ENCODE assay signal across 19 cellular contexts in the genomic region with DNA sequence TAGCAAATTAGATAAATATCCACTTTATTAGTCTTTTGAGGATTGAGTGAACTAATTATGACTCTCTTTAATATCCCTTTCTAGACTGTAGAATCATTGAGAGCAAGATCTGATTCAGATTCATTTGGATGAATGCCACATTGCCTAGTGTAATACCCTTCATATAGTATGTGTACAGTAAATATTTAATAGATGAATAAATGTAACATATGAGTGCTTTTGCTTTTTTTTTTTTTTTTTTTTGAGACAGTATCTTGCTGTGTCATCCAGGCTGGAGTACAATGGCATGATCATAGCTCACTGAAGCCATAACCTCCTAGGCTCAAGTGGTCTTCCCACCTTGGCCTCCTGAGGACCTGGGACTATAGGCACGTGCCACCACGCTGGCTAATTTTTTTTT. TPM values are rescaled to one million over a fixed set of nuclear protein-coding genes. Genes with fewer than 3 reads are reported as not detected.
DNase-seq lines count a peak whose midpoint lies in the region; ATAC-seq and TF ChIP-seq lines count a peak whose summit lies in the region.
"Had no signal": no experiment of that assay in that cellular context is flagged by ENCODE, and none has a peak within 500 bp of the region (broad histone marks: within the 10 kb centered on the region; RNA-seq: fewer than 3 reads in every experiment).

No MANE protein-coding gene starts in this region.

- H3K36me3 ChIP-seq in Panc1 (ENCODE audit: control insufficient read depth, insufficient read depth, low read length): no peaks in the 10 kb centered on the region
- peaks cover 0 to 5% of the 10 kb centered on the region in 2 donors for H3K36me3 ChIP-seq in gastrocnemius medialis
- no peaks in the 10 kb centered on the region for H3K36me3 ChIP-seq in neural progenitor cell

- H3K9ac ChIP-seq in neural progenitor cell: no peak overlapping the region

- CTCF ChIA-PET in activated CD8-positive, alpha-beta T cell treated with anti-CD3 and anti-CD28 coated beads, Interleukin-2, amount 10 ng/mL, durations not matched to agents 7 days and 5 days (lab: Charles Lee): interaction anchor here (1.1 to 1.2 kb wide), 2 partner anchors 35 to 109 kb away, joined by 3 read pairs; partner anchors contain the start of gene COMTD1
- CTCF ChIA-PET in activated CD8-positive, alpha-beta T cell treated with anti-CD3 and anti-CD28 coated beads for 36 hours (lab: Charles Lee): no interaction called here
- CTCF ChIA-PET in Panc1 (lab: Charles Lee): no interaction called here

- H3K79me2 ChIP-seq in neural progenitor cell (ENCODE audit: low read depth): peaks cover 75% of the 10 kb centered on the region

- DNase-seq in activated CD8-positive, alpha-beta T cell treated with anti-CD3 and anti-CD28 coated beads, Interleukin-2, amount 10 ng/mL, durations not matched to agents 7 days and 5 days: no peak
- no peak for DNase-seq in activated CD8-positive, alpha-beta T cell treated with anti-CD3 and anti-CD28 coated beads for 36 hours
- DNase-seq in Panc1 (ENCODE audit: low read depth, low spot score) (no peak), endothelial cell (ENCODE audit: low spot score) (no peak), gastrocnemius medialis (no peak), neural progenitor cell (ENCODE audit: low spot score) (no peak), COLO668 (lab: John Stamatoyannopoulos, UW; ENCODE audit: unreplicated experiment) (no peak), omental fat pad (ENCODE audit: low spot score) (no peak)
- DNase-seq: 8988T; activated naive CD4-positive, alpha-beta T cell; left cardiac atrium; NCI-H1417 treated with DMSO at 0.1 percent for 48 hours; NCI-H526; Right ventricle myocardium superior; stimulated activated CD4-positive, alpha-beta T cell treated with anti-CD3 and anti-CD28 coated beads, Interleukin-2, amount 100 ng/mL, for 48 hours; stimulated activated naive CD8-positive, alpha-beta T cell treated with anti-CD3 and anti-CD28 coated beads, Interleukin-15, amount 100 ng/mL, for 72 hours; upper lobe of left lung had no signal

- H2AFZ ChIP-seq in neural progenitor cell (replicated peaks): no peak overlapping the region

- no peak for TF ChIP-seq POLR2A in gastrocnemius medialis (IDR thresholded peaks at IDR 0.05)

- no peak for ATAC-seq in activated CD8-positive, alpha-beta T cell treated with anti-CD3 and anti-CD28 coated beads, Interleukin-2, amount 10 ng/mL, durations not matched to agents 7 days and 5 days
- ATAC-seq in activated CD8-positive, alpha-beta T cell treated with anti-CD3 and anti-CD28 coated beads for 36 hours: no peak
- no peak for ATAC-seq in Panc1
- no peak for ATAC-seq in gastrocnemius medialis
- no peak for ATAC-seq in omental fat pad (ENCODE audit: low FRiP score)
- ATAC-seq: left cardiac atrium; stimulated activated naive CD8-positive, alpha-beta T cell treated with anti-CD3 and anti-CD28 coated beads, Interleukin-15, amount 100 ng/mL, for 72 hours had no signal

- intact Hi-C loops in activated CD8-positive, alpha-beta T cell treated with anti-CD3 and anti-CD28 coated beads for 36 hours (cut with micrococcal nuclease): no loop called here
- intact Hi-C loops in Panc1 (cut with micrococcal nuclease; ENCODE audit: unreplicated experiment) (no loop called here), gastrocnemius medialis (cut with DNase I; ENCODE audit: low total_unique reads) (no loop called here)

- H3K9me3 Mint-ChIP-seq in activated CD8-positive, alpha-beta T cell treated with anti-CD3 and anti-CD28 coated beads, Interleukin-2, amount 10 ng/mL, durations not matched to agents 7 days and 5 days (ENCODE audit: insufficient read depth): no peaks in the 10 kb centered on the region
- H3K9me3 Mint-ChIP-seq in activated CD8-positive, alpha-beta T cell treated with anti-CD3 and anti-CD28 coated beads for 36 hours: no peaks in the 10 kb centered on the region
- H3K9me3 Mint-ChIP-seq in endothelial cell (ENCODE audit: unreplicated experiment): no peaks in the 10 kb centered on the region
- no peaks in the 10 kb centered on the region for H3K9me3 Mint-ChIP-seq in neural progenitor cell
- H3K9me3 Mint-ChIP-seq: stimulated activated naive CD8-positive, alpha-beta T cell treated with anti-CD3 and anti-CD28 coated beads, Interleukin-15, amount 100 ng/mL, for 72 hours had no signal

- no peak for TF ChIP-seq CTCF in activated CD8-positive, alpha-beta T cell treated with anti-CD3 and anti-CD28 coated beads for 36 hours (IDR thresholded peaks at IDR 0.05)
- no peak for TF ChIP-seq CTCF in Panc1 (IDR thresholded peaks at IDR 0.05)
- TF ChIP-seq CTCF in endothelial cell (IDR thresholded peaks at IDR 0.05; ENCODE audit: unreplicated experiment): no peak
- TF ChIP-seq CTCF in gastrocnemius medialis (IDR thresholded peaks at IDR 0.05 in 4 of 5, conservative IDR thresholded peaks at IDR 0.05 in 1 of 5): no peak
- TF ChIP-seq CTCF in neural progenitor cell (IDR thresholded peaks at IDR 0.05): no peak
- TF ChIP-seq CTCF in omental fat pad (IDR thresholded peaks at IDR 0.05): no peak

- H3K4me1 ChIP-seq in Panc1 (ENCODE audit: control insufficient read depth, insufficient read depth, low read length): peaks cover 2% of the 10 kb centered on the region; the same call in 1 of the 2 replicates
- H3K4me1 ChIP-seq in gastrocnemius medialis: peaks cover 48 to 57% of the 10 kb centered on the region in 2 donors
- no peaks in the 10 kb centered on the region for H3K4me1 ChIP-seq in neural progenitor cell

- H3K27ac ChIP-seq in Panc1 (ENCODE audit: low read length): no peak overlapping the region
- H3K27ac ChIP-seq in gastrocnemius medialis: peak overlapping the region in 3 of 4 donors; percentile 7 to 60 (median 54)
- H3K27ac ChIP-seq in neural progenitor cell: no peak overlapping the region
- H3K27ac ChIP-seq: ascending aorta, upper lobe of left lung had no signal

- TSS peak; percentile 28 for BruUV-seq in Panc1 (replicated peaks; lab: Mats Ljungman, UMichigan)

- peaks cover 52% of the 10 kb centered on the region for H3K4me1 Mint-ChIP-seq in activated CD8-positive, alpha-beta T cell treated with anti-CD3 and anti-CD28 coated beads, Interleukin-2, amount 10 ng/mL, durations not matched to agents 7 days and 5 days (ENCODE audit: low read depth)
- H3K4me1 Mint-ChIP-seq in activated CD8-positive, alpha-beta T cell treated with anti-CD3 and anti-CD28 coated beads for 36 hours (ENCODE audit: low read depth): peaks cover 31% of the 10 kb centered on the region
- H3K4me1 Mint-ChIP-seq in endothelial cell (ENCODE audit: unreplicated experiment): peaks cover 5% of the 10 kb centered on the region
- H3K4me1 Mint-ChIP-seq in neural progenitor cell: no peaks in the 10 kb centered on the region

- H3K4me3 Mint-ChIP-seq in activated CD8-positive, alpha-beta T cell treated with anti-CD3 and anti-CD28 coated beads, Interleukin-2, amount 10 ng/mL, durations not matched to agents 7 days and 5 days: no peak overlapping the region
- no peak overlapping the region for H3K4me3 Mint-ChIP-seq in activated CD8-positive, alpha-beta T cell treated with anti-CD3 and anti-CD28 coated beads for 36 hours
- H3K4me3 Mint-ChIP-seq in endothelial cell (ENCODE audit: unreplicated experiment) (no peak overlapping the region), neural progenitor cell (no peak overlapping the region)
- H3K4me3 Mint-ChIP-seq: stimulated activated naive CD8-positive, alpha-beta T cell treated with anti-CD3 and anti-CD28 coated beads, Interleukin-15, amount 100 ng/mL, for 72 hours had no signal

- H3K4me3 ChIP-seq in Panc1 (ENCODE audit: low read depth in 2 of 2, low read length in 2 of 2) (no peak overlapping the region), gastrocnemius medialis (no peak overlapping the region), neural progenitor cell (no peak overlapping the region)
- H3K4me3 ChIP-seq: ascending aorta, smooth muscle cell, upper lobe of left lung had no signal

- peaks cover 33% of the 10 kb centered on the region for H3K36me3 Mint-ChIP-seq in activated CD8-positive, alpha-beta T cell treated with anti-CD3 and anti-CD28 coated beads, Interleukin-2, amount 10 ng/mL, durations not matched to agents 7 days and 5 days (ENCODE audit: low read depth)
- H3K36me3 Mint-ChIP-seq in activated CD8-positive, alpha-beta T cell treated with anti-CD3 and anti-CD28 coated beads for 36 hours (ENCODE audit: low read depth): peaks cover 18% of the 10 kb centered on the region
- H3K36me3 Mint-ChIP-seq in endothelial cell (ENCODE audit: low read depth, unreplicated experiment) (no peaks in the 10 kb centered on the region), neural progenitor cell (peaks cover 2% of the 10 kb centered on the region)

- in situ Hi-C loops in Panc1 (cut with HindIII; ENCODE audit: low pct_unique_long_range_greater_than_20kb, low sequenced_read_pairs): no loop called here
- in situ Hi-C loops in gastrocnemius medialis (cut with MboI; ENCODE audit: low sequenced_read_pairs in 4 of 4): no loop called here

- peaks cover 14% of the 10 kb centered on the region for H4K20me1 ChIP-seq in neural progenitor cell (ENCODE audit: low read depth)

- H3K9me3 ChIP-seq in Panc1 (ENCODE audit: control insufficient read depth, insufficient read depth, low read depth, low read length): no peaks in the 10 kb centered on the region
- no peaks in the 10 kb centered on the region for H3K9me3 ChIP-seq in gastrocnemius medialis
- no peaks in the 10 kb centered on the region for H3K9me3 ChIP-seq in neural progenitor cell (ENCODE audit: low read depth)
- H3K9me3 ChIP-seq: ascending aorta, upper lobe of left lung had no signal

- H3K27me3 Mint-ChIP-seq in activated CD8-positive, alpha-beta T cell treated with anti-CD3 and anti-CD28 coated beads, Interleukin-2, amount 10 ng/mL, durations not matched to agents 7 days and 5 days (ENCODE audit: low read depth): no peaks in the 10 kb centered on the region
- H3K27me3 Mint-ChIP-seq in activated CD8-positive, alpha-beta T cell treated with anti-CD3 and anti-CD28 coated beads for 36 hours: no peaks in the 10 kb centered on the region
- H3K27me3 Mint-ChIP-seq in endothelial cell (ENCODE audit: unreplicated experiment) (no peaks in the 10 kb centered on the region), neural progenitor cell (ENCODE audit: insufficient read depth, low read depth) (no peaks in the 10 kb centered on the region)
- H3K27me3 Mint-ChIP-seq: stimulated activated naive CD8-positive, alpha-beta T cell treated with anti-CD3 and anti-CD28 coated beads, Interleukin-15, amount 100 ng/mL, for 72 hours had no signal

- POLR2A ChIA-PET in activated CD8-positive, alpha-beta T cell treated with anti-CD3 and anti-CD28 coated beads, Interleukin-2, amount 10 ng/mL, durations not matched to agents 7 days and 5 days (lab: Charles Lee): no interaction called here
- POLR2A ChIA-PET in activated CD8-positive, alpha-beta T cell treated with anti-CD3 and anti-CD28 coated beads for 36 hours (lab: Charles Lee): interaction anchor here (0.6 to 0.7 kb wide), 3 partner anchors 17 to 67 kb away, joined by 3 read pairs; a partner anchor contains a TSS
- POLR2A ChIA-PET in Panc1 (lab: Charles Lee): no interaction called here

- H3F3A ChIP-seq in neural progenitor cell (ENCODE audit: low read depth): no peaks in the 10 kb centered on the region

- no peak overlapping the region for H3K4me2 ChIP-seq in neural progenitor cell
- H3K4me2 ChIP-seq: smooth muscle cell had no signal

- H3K27me3 ChIP-seq in Panc1 (ENCODE audit: control insufficient read depth, insufficient read depth, low read length) (no peaks in the 10 kb centered on the region), gastrocnemius medialis (no peaks in the 10 kb centered on the region), neural progenitor cell (no peaks in the 10 kb centered on the region)
- H3K27me3 ChIP-seq: ascending aorta, upper lobe of left lung had no signal

- peak overlapping the region; percentile 56 for H3K27ac Mint-ChIP-seq in activated CD8-positive, alpha-beta T cell treated with anti-CD3 and anti-CD28 coated beads, Interleukin-2, amount 10 ng/mL, durations not matched to agents 7 days and 5 days
- no peak overlapping the region for H3K27ac Mint-ChIP-seq in activated CD8-positive, alpha-beta T cell treated with anti-CD3 and anti-CD28 coated beads for 36 hours
- peak overlapping the region; percentile 53 for H3K27ac Mint-ChIP-seq in endothelial cell (ENCODE audit: unreplicated experiment)
- no peak overlapping the region for H3K27ac Mint-ChIP-seq in neural progenitor cell
- H3K27ac Mint-ChIP-seq: stimulated activated naive CD8-positive, alpha-beta T cell treated with anti-CD3 and anti-CD28 coated beads, Interleukin-15, amount 100 ng/mL, for 72 hours had no signal

RNA-seq across cellular contexts. Expression of gene SAMD8, which starts 14.8 kb away (rescaled TPM):
- total RNA-seq in activated CD8-positive, alpha-beta T cell treated with anti-CD3 and anti-CD28 coated beads, Interleukin-2, amount 10 ng/mL, durations not matched to agents 7 days and 5 days: 10 to 100 TPM; 17.4 to 18.2 TPM
- total RNA-seq in activated CD8-positive, alpha-beta T cell treated with anti-CD3 and anti-CD28 coated beads for 36 hours: 10 to 100 TPM; 21.9 to 23.7 TPM
- total RNA-seq in Panc1 (2021; ENCODE audit: unreplicated experiment) (32.0 TPM), endothelial cell (ENCODE audit: unreplicated experiment) (29.0 TPM), gastrocnemius medialis (100 to 1,000 TPM in 1 of 4 donors, 10 to 100 TPM in 3; 46.2 to 125 (median 68.9) TPM), neural progenitor cell (ENCODE audit: low replicate concordance) (25.7 and 39.5 TPM in 2 replicates), omental fat pad (10 to 100 TPM; 38.9 to 54.2 (median 43.7) TPM)
- polyA plus RNA-seq in Panc1 (2012; ENCODE audit: insufficient read length): 9.0 TPM

Comparison
In these comparisons a context has a peak if more than half of its experiments do, and no peak if none do; other contexts are left out.
1. H3K27ac Mint-ChIP-seq: peak in activated CD8-positive, alpha-beta T cell treated with anti-CD3 and anti-CD28 coated beads, Interleukin-2, amount 10 ng/mL, durations not matched to agents 7 days and 5 days (single experiment) and endothelial cell (single experiment); none in activated CD8-positive, alpha-beta T cell treated with anti-CD3 and anti-CD28 coated beads for 36 hours (single experiment) and neural progenitor cell (single experiment).
2. H3K27ac ChIP-seq: peak in gastrocnemius medialis (3 of 4); none in Panc1 (single experiment) and neural progenitor cell (single experiment).